22 cellular contexts compared by ENCODE assay signal in genomic region chr12:46531059-46531785, GRCh38.
DNase-seq lines count a peak whose midpoint lies in the region; ATAC-seq, FAIRE-seq and TF ChIP-seq lines count a peak whose summit lies in the region.
"Had no signal": no experiment of that assay in that cellular context is flagged by ENCODE, and none has a peak within 500 bp of the region (broad histone marks: within the 10 kb centered on the region; RNA-seq: fewer than 3 reads in every experiment).

No MANE protein-coding gene starts in this region.

- no peak overlapping the region for H3K27ac Mint-ChIP-seq in nephron progenitor cell
- H3K27ac Mint-ChIP-seq: CD4-positive, alpha-beta T cell; HFFc6 had no signal

- no peak overlapping the region for H3K4me3 ChIP-seq in HepG2 (replicated peaks in 1 of 3; ENCODE audit: insufficient read depth in 1 of 3, low read depth in 2 of 3, low read length in 3 of 3)
- no peak overlapping the region for H3K4me3 ChIP-seq in right lobe of liver
- H3K4me3 ChIP-seq in bronchial epithelial cell (ENCODE audit: low read depth, low read length): no peak overlapping the region
- no peak overlapping the region for H3K4me3 ChIP-seq in mesenchymal stem cell (ENCODE audit: insufficient read depth in 1 of 2, low read depth in 1 of 2, low read length in 2 of 2)
- H3K4me3 ChIP-seq: A549, HAP-1 had no signal

- H3K14ac ChIP-seq in mesenchymal stem cell (ENCODE audit: low read length in 2 of 2): peak overlapping the region in 1 of 2 experiments; percentile 37

- peaks cover 2% of the 10 kb centered on the region for H3K79me1 ChIP-seq in mesenchymal stem cell (replicated peaks; ENCODE audit: low read length, poor library complexity, severe bottlenecking)

- POLR2A ChIA-PET in HepG2 (lab: Yijun Ruan, JAX): interaction anchor here (1.9 kb wide), 1 partner anchor 160 kb away, joined by 4 read pairs; no protein-coding TSS in a partner anchor

- no peak for FAIRE-seq in HepG2 (lab: Jason Lieb, UNC)
- peak; percentile 75 for FAIRE-seq in bronchial epithelial cell (lab: Jason Lieb, UNC)
- no peak for FAIRE-seq in H54 (lab: Jason Lieb, UNC)
- FAIRE-seq: A549, D721Med, GM12892, GM18507 had no signal

- DNase-seq in HepG2 (ENCODE audit: low spot score): peak; percentile 22
- no peak for DNase-seq in right lobe of liver
- DNase-seq in bronchial epithelial cell (ENCODE audit: low read depth): no peak
- DNase-seq in mesenchymal stem cell: no peak
- DNase-seq in effector CD4-positive, alpha-beta T cell: no peak
- DNase-seq in H54 (ENCODE audit: insufficient read length, low spot score): no peak
- no peak for DNase-seq in nephron progenitor cell
- DNase-seq: AML-193; Caco-2; CD4-positive, alpha-beta T cell; DMS79; GDM1; GOT3; HFFc6 had no signal

- H3K4me1 Mint-ChIP-seq in nephron progenitor cell: peaks cover 15% of the 10 kb centered on the region

- CTCF ChIA-PET in HepG2 (lab: Yijun Ruan, JAX; ENCODE audit: low intra/inter-chr PET ratio, low total read pairs): no interaction called here

- TF ChIP-seq RAD21 in HepG2 (CRISPR knock-in tag; IDR thresholded peaks at IDR 0.05): no peak

- peaks cover 5% of the 10 kb centered on the region for H3K27me3 Mint-ChIP-seq in nephron progenitor cell (ENCODE audit: low read depth, poor library complexity)
- H3K27me3 Mint-ChIP-seq: CD4-positive, alpha-beta T cell had no signal

- H3K4me1 ChIP-seq in HepG2 (ENCODE audit: insufficient read depth, low read length) (peaks cover 39% of the 10 kb centered on the region), right lobe of liver (no peaks in the 10 kb centered on the region), mesenchymal stem cell (ENCODE audit: control insufficient read depth, insufficient read depth, low read depth, low read length) (peaks cover 13% of the 10 kb centered on the region)
- H3K4me1 ChIP-seq: HAP-1 had no signal

- no peak for TF ChIP-seq EP300 in HepG2 (IDR thresholded peaks at IDR 0.05; ENCODE audit: low read depth in 2 of 2, low read length in 2 of 2)
- TF ChIP-seq EP300 in HepG2 (CRISPR knock-in tag; IDR thresholded peaks at IDR 0.05; ENCODE audit: borderline replicate concordance): no peak

- no peak overlapping the region for H2AK5ac ChIP-seq in mesenchymal stem cell (ENCODE audit: low read length, severe bottlenecking)

- no peaks in the 10 kb centered on the region for H3K79me2 ChIP-seq in HepG2 (ENCODE audit: insufficient read depth, low read length)

- H3K27ac ChIP-seq in HepG2 (ENCODE audit: extremely low read length, insufficient read depth, low read length) (no peak overlapping the region), right lobe of liver (no peak overlapping the region), mesenchymal stem cell (ENCODE audit: low read length, poor library complexity, severe bottlenecking) (no peak overlapping the region)
- H3K27ac ChIP-seq: 22Rv1, C4-2B had no signal

- H4K8ac ChIP-seq in mesenchymal stem cell (ENCODE audit: low read length): peak overlapping the region; percentile 49

- WGBS in HepG2 (ENCODE audit: low lambda C conversion rate): 73% methylated on average over 3 of the region's 6 CpGs
- WGBS in right lobe of liver (ENCODE audit: insufficient coverage, low coverage, low lambda C conversion rate, missing lambda C conversion rate): no CpG with 5 or more reads among the region's 6 CpGs
- 92% methylated on average over 6 of the region's 6 CpGs for WGBS in mesenchymal stem cell

- peak overlapping the region; percentile 99 for H2BK15ac ChIP-seq in mesenchymal stem cell (ENCODE audit: low read depth, poor library complexity, severe bottlenecking)

- H3K4me2 ChIP-seq in HepG2 (ENCODE audit: low read depth, low read length) (no peak overlapping the region), mesenchymal stem cell (ENCODE audit: low read length, poor library complexity, severe bottlenecking) (no peak overlapping the region)
- H3K4me2 ChIP-seq: A549 had no signal

- peak overlapping the region; percentile 16 to 59 for H3K18ac ChIP-seq in mesenchymal stem cell (ENCODE audit: low read depth in 1 of 2, low read length in 2 of 2)

- H4K20me1 ChIP-seq in HepG2 (ENCODE audit: insufficient read depth, low read length): no peaks in the 10 kb centered on the region

- H2AFZ ChIP-seq in HepG2 (ENCODE audit: low read length) (no peak overlapping the region), mesenchymal stem cell (ENCODE audit: low read depth, low read length) (no peak overlapping the region)

- no peak for TF ChIP-seq POLR2A in HepG2 (IDR thresholded peaks at IDR 0.05; ENCODE audit: insufficient read depth in 1 of 2, low read depth in 2 of 2, low read length in 2 of 2)
- TF ChIP-seq POLR2A in right lobe of liver (IDR thresholded peaks at IDR 0.05): no peak
- no peak for TF ChIP-seq POLR2A in H54 (IDR thresholded peaks at IDR 0.05; ENCODE audit: low read depth, low read length)

- peaks cover 18% of the 10 kb centered on the region for H3K9me3 Mint-ChIP-seq in nephron progenitor cell

- H4K91ac ChIP-seq in mesenchymal stem cell (ENCODE audit: low read length): peak overlapping the region; percentile 93

- no peaks in the 10 kb centered on the region for H3K36me3 ChIP-seq in HepG2 (replicated peaks in 1 of 2; ENCODE audit: control insufficient read depth in 1 of 2, insufficient read depth in 2 of 2, low read length in 2 of 2)
- no peaks in the 10 kb centered on the region for H3K36me3 ChIP-seq in right lobe of liver
- H3K36me3 ChIP-seq in bronchial epithelial cell (ENCODE audit: control insufficient read depth, insufficient read depth, low read length): no peaks in the 10 kb centered on the region
- no peaks in the 10 kb centered on the region for H3K36me3 ChIP-seq in mesenchymal stem cell (ENCODE audit: control insufficient read depth in 1 of 2, insufficient read depth in 2 of 2, low read depth in 1 of 2, low read length in 2 of 2)
- H3K36me3 ChIP-seq: HAP-1 had no signal

- no peak for TF ChIP-seq CTCF in HepG2 (CRISPR knock-in tag; IDR thresholded peaks at IDR 0.05)
- TF ChIP-seq CTCF in right lobe of liver (IDR thresholded peaks at IDR 0.05): no peak
- TF ChIP-seq CTCF in bronchial epithelial cell (IDR thresholded peaks at IDR 0.05; ENCODE audit: insufficient read depth, low read length, severe bottlenecking): no peak
- no peak for TF ChIP-seq CTCF in nephron progenitor cell (IDR thresholded peaks at IDR 0.05)

- no peak overlapping the region for H2BK5ac ChIP-seq in mesenchymal stem cell (ENCODE audit: low read depth, low read length, poor library complexity, severe bottlenecking)

- no peak overlapping the region for H3K23ac ChIP-seq in mesenchymal stem cell (ENCODE audit: low read length in 2 of 2)

- ATAC-seq in HepG2 (peak; percentile 74), right lobe of liver (no peak), HG03175 (IDR thresholded peaks at IDR 0.05; ENCODE audit: unreplicated experiment) (no peak)
- ATAC-seq: A549 had no signal

- H3K9ac ChIP-seq in HepG2 (ENCODE audit: insufficient read depth, low read depth, low read length): no peak overlapping the region
- no peak overlapping the region for H3K9ac ChIP-seq in mesenchymal stem cell (ENCODE audit: low read length)

- intact Hi-C loops in HepG2 (cut with micrococcal nuclease; ENCODE audit: unreplicated experiment) (no loop called here), right lobe of liver (cut with DNase I) (no loop called here)

- no TSS peak for BruUV-seq in HepG2 (replicated peaks; lab: Mats Ljungman, UMichigan)

- no peaks in the 10 kb centered on the region for H3K27me3 ChIP-seq in HepG2 (ENCODE audit: control insufficient read depth in 1 of 2, insufficient read depth in 2 of 2, low read length in 2 of 2)
- no peaks in the 10 kb centered on the region for H3K27me3 ChIP-seq in right lobe of liver
- no peaks in the 10 kb centered on the region for H3K27me3 ChIP-seq in bronchial epithelial cell (ENCODE audit: control insufficient read depth, insufficient read depth, low read length)
- H3K27me3 ChIP-seq in mesenchymal stem cell (ENCODE audit: control insufficient read depth in 1 of 2, insufficient read depth in 1 of 2, low read length in 2 of 2): no peaks in the 10 kb centered on the region

- 0 out of 2 replicates have a peak, but pooled peaks cover 5% of the 10 kb centered on the region for H3K9me3 ChIP-seq in HepG2 (ENCODE audit: low read length)
- no peaks in the 10 kb centered on the region for H3K9me3 ChIP-seq in right lobe of liver
- no peaks in the 10 kb centered on the region for H3K9me3 ChIP-seq in mesenchymal stem cell (ENCODE audit: control insufficient read depth, low read length)
- H3K9me3 ChIP-seq: HAP-1 had no signal

- H3K4me3 Mint-ChIP-seq in nephron progenitor cell: no peak overlapping the region
- H3K4me3 Mint-ChIP-seq: CD4-positive, alpha-beta T cell; HFFc6 had no signal

- peak overlapping the region; percentile 6 for H2BK120ac ChIP-seq in mesenchymal stem cell (ENCODE audit: low read depth, low read length)

- peak overlapping the region in 1 of 2 experiments; percentile 77 for H3K4ac ChIP-seq in mesenchymal stem cell (ENCODE audit: low read depth in 1 of 2, low read length in 2 of 2)

- in situ Hi-C loops in HepG2 (cut with HindIII; ENCODE audit: extremely low pct_ligation_motif_present, low pct_unique_long_range_greater_than_20kb): no loop called here

- peak overlapping the region; percentile 63 to 87 for H2BK12ac ChIP-seq in mesenchymal stem cell (ENCODE audit: low read length in 2 of 2)

- peaks cover 6% of the 10 kb centered on the region for H3K36me3 Mint-ChIP-seq in nephron progenitor cell (ENCODE audit: low read depth)

TF ChIP-seq in HepG2, 621 proteins besides CTCF, POLR2A, EP300 and RAD21 (continues in another document):
- TF ChIP-seq RARA (CRISPR knock-in tag; IDR thresholded peaks at IDR 0.05): 0 out of 2 replicates have a peak, but pooled peaks have one; percentile 26
- peak; percentile 27; the same call in 1 of the 2 replicates for TF ChIP-seq ZMYM4 (CRISPR knock-in tag; IDR thresholded peaks at IDR 0.05)
- TF ChIP-seq CHD4 (IDR thresholded peaks at IDR 0.05; ENCODE audit: borderline replicate concordance, low read length): no peak
- no peak for TF ChIP-seq ZNF256 (CRISPR knock-in tag; conservative IDR thresholded peaks at IDR 0.05)
- peak; percentile 40; the same call in 1 of the 2 replicates for TF ChIP-seq GATAD2A (CRISPR knock-in tag; IDR thresholded peaks at IDR 0.05)
